Comparison of ENCODE assay signal across 16 cellular contexts in the genomic region with DNA sequence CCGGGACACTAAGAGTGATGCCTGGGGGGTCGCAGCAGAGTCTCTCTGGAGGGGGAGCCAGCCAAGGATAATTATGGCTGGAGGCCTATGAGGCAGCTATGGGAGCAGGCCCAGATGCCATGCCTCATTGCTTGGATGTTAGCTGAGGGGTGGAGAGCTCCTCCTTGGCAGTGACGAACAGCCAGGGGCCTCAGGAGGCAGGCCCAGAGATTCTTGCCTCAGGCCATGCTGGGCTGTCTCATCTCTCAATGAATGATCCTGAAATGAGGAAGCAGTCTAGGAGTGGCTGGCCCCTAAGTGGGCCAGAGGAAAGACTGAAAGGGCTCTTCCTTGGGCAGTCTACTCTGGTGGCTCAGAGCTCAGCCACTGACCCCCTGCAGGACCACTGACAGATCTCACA. TPM values are rescaled to one million over a fixed set of nuclear protein-coding genes. Genes with fewer than 3 reads are reported as not detected.
A peak's percentile ranks its signal among the peaks of the same experiment; 100 is the strongest.
DNase-seq lines count a peak whose midpoint lies in the region; ATAC-seq and TF ChIP-seq lines count a peak whose summit lies in the region.
"Had no signal": no experiment of that assay in that cellular context is flagged by ENCODE, and none has a peak within 500 bp of the region (broad histone marks: within the 10 kb centered on the region; RNA-seq: fewer than 3 reads in every experiment).

No MANE protein-coding gene starts in this region.

- no peaks in the 10 kb centered on the region for H3K79me2 ChIP-seq in mammary epithelial cell (ENCODE audit: insufficient read depth, low read length)

- H3K4me3 ChIP-seq in mammary epithelial cell (replicated peaks in 1 of 3; ENCODE audit: insufficient read depth in 1 of 3, low read depth in 2 of 3, low read length in 3 of 3): no peak overlapping the region
- H3K4me3 ChIP-seq in breast epithelium: no peak overlapping the region
- H3K4me3 ChIP-seq in fibroblast of the aortic adventitia (ENCODE audit: low read depth, low read length): no peak overlapping the region
- H3K4me3 ChIP-seq in upper lobe of right lung: no peak overlapping the region
- H3K4me3 ChIP-seq: GM12878, uterus had no signal

- no peak overlapping the region for H2AFZ ChIP-seq in mammary epithelial cell (ENCODE audit: low read depth, low read length)

- BruUV-seq in mammary epithelial cell (replicated peaks; lab: Mats Ljungman, UMichigan): no TSS peak

- no peak overlapping the region for H3K27ac ChIP-seq in mammary epithelial cell (ENCODE audit: insufficient read depth, low read depth, low read length)
- no peak overlapping the region for H3K27ac ChIP-seq in breast epithelium
- no peak overlapping the region for H3K27ac ChIP-seq in upper lobe of right lung
- H3K27ac ChIP-seq: uterus had no signal

- H3K9me3 ChIP-seq in mammary epithelial cell (replicated peaks; ENCODE audit: insufficient read depth, low read length) (no peaks in the 10 kb centered on the region), breast epithelium (no peaks in the 10 kb centered on the region), upper lobe of right lung (no peaks in the 10 kb centered on the region)
- H3K9me3 ChIP-seq: uterus had no signal

- DNase-seq in mammary epithelial cell: peak; percentile 13
- DNase-seq in breast epithelium (ENCODE audit: low spot score in 2 of 2): no peak
- DNase-seq in RPMI7951 (ENCODE audit: low read depth): peak; percentile 52
- peak; percentile 21 for DNase-seq in fibroblast of the aortic adventitia (ENCODE audit: low read depth)
- peak; percentile 29 for DNase-seq in upper lobe of right lung
- DNase-seq in activated CD4-positive, alpha-beta T cell treated with anti-CD3 and anti-CD28 coated beads for 4 hours: no peak
- no peak for DNase-seq in ureter (ENCODE audit: low spot score)
- DNase-seq: activated CD4-positive, alpha-beta T cell treated with anti-CD3 and anti-CD28 coated beads for 1 hour; activated CD8-positive, alpha-beta memory T cell treated with anti-CD3 and anti-CD28 coated beads, Interleukin-2, amount 50 U/mL, for 4 hours; CD8-positive, alpha-beta T cell; NCI-H2029 treated with DMSO at 0.1 percent for 48 hours; NCI-H526; RPMI8226; uterus had no signal

- H3K36me3 ChIP-seq in mammary epithelial cell (ENCODE audit: insufficient read depth, low read length) (no peaks in the 10 kb centered on the region), breast epithelium (no peaks in the 10 kb centered on the region), upper lobe of right lung (no peaks in the 10 kb centered on the region)
- H3K36me3 ChIP-seq: uterus had no signal

- H3K4me2 ChIP-seq in mammary epithelial cell (ENCODE audit: insufficient read depth, low read depth, low read length): no peak overlapping the region

- H3K4me1 ChIP-seq in mammary epithelial cell (ENCODE audit: insufficient read depth, low read length) (peaks cover 4% of the 10 kb centered on the region), breast epithelium (no peaks in the 10 kb centered on the region), upper lobe of right lung (no peaks in the 10 kb centered on the region)
- H3K4me1 ChIP-seq: uterus had no signal

- H3K27me3 ChIP-seq in mammary epithelial cell (ENCODE audit: insufficient read depth, low read length) (no peaks in the 10 kb centered on the region), breast epithelium (no peaks in the 10 kb centered on the region), upper lobe of right lung (no peaks in the 10 kb centered on the region)
- H3K27me3 ChIP-seq: uterus had no signal

- WGBS in mammary epithelial cell (ENCODE audit: low coverage, missing lambda C conversion rate): 80% methylated on average over 3 of the region's 3 CpGs

- dilution Hi-C loops in mammary epithelial cell (cut with HindIII; ENCODE audit: low sequenced_read_pairs): no loop called here

- in situ Hi-C loops in mammary epithelial cell (cut with MboI; ENCODE audit: low sequenced_read_pairs in 2 of 2): no loop called here

- ATAC-seq in upper lobe of right lung (peak; percentile 45), HG02588 (IDR thresholded peaks at IDR 0.05; ENCODE audit: unreplicated experiment) (no peak)
- ATAC-seq: CD8-positive, alpha-beta T cell; GM12878 had no signal

- TF ChIP-seq CTCF in mammary epithelial cell (conservative IDR thresholded peaks at IDR 0.05 in 1 of 2, IDR thresholded peaks at IDR 0.05 in 1 of 2; ENCODE audit: extremely low read depth in 1 of 2, insufficient read depth in 1 of 2, low read depth in 1 of 2, low read length in 2 of 2) (no peak), breast epithelium (IDR thresholded peaks at IDR 0.05) (no peak), fibroblast of the aortic adventitia (IDR thresholded peaks at IDR 0.05; ENCODE audit: insufficient read depth, low read length) (no peak), upper lobe of right lung (IDR thresholded peaks at IDR 0.05) (no peak)

- CTCF ChIA-PET in mammary epithelial cell (lab: Charles Lee; ENCODE audit: low non-redundant PET): interaction anchor here (0.6 kb wide), 1 partner anchor 110 kb away, joined by 4 read pairs; no protein-coding TSS in a partner anchor

- no peak for TF ChIP-seq POLR2A in breast epithelium (IDR thresholded peaks at IDR 0.05)

- no peak overlapping the region for H3K9ac ChIP-seq in mammary epithelial cell (ENCODE audit: insufficient read depth, low read length)

- intact Hi-C loops in mammary epithelial cell (cut with micrococcal nuclease): no loop called here
- intact Hi-C loops in breast epithelium (cut with DNase I; ENCODE audit: low total_unique reads): no loop called here
- intact Hi-C loops in upper lobe of right lung (cut with DNase I): no loop called here

- H4K20me1 ChIP-seq in mammary epithelial cell (ENCODE audit: insufficient read depth, low read length): no peaks in the 10 kb centered on the region

RNA-seq across cellular contexts. Expression of a gene that starts 21.3 kb away (rescaled TPM):
- total RNA-seq in mammary epithelial cell: 1 to 10 TPM; 4.0 to 5.6 TPM
- polyA plus RNA-seq in mammary epithelial cell: 6.4 TPM
- polyA minus RNA-seq in mammary epithelial cell: 3.9 TPM
- 10 to 100 TPM in 1 of 3 donors, 1 to 10 TPM in 2; 4.5 to 10.7 (median 9.5) TPM for total RNA-seq in breast epithelium
- 20.0 and 22.1 TPM in 2 replicates for total RNA-seq in RPMI7951 (2014; rRNA removed; shearing (Covaris generic))
- total RNA-seq in fibroblast of the aortic adventitia (ENCODE audit: low replicate concordance): 4.5 and 11.0 TPM in 2 replicates
- total RNA-seq in upper lobe of right lung: 6.9 TPM
- total RNA-seq in ureter: 12.7 TPM

RNA-seq across cellular contexts. Expression of a gene that starts 21.4 kb away (rescaled TPM):
- 10 to 100 TPM; 27.2 to 35.9 TPM for total RNA-seq in mammary epithelial cell
- polyA plus RNA-seq in mammary epithelial cell: 38.1 TPM
- polyA minus RNA-seq in mammary epithelial cell: 32.7 TPM
- total RNA-seq in breast epithelium: 10 to 100 TPM; 12.5 to 14.5 (median 14.1) TPM
- 24.6 and 27.1 TPM in 2 replicates for total RNA-seq in RPMI7951 (2014; rRNA removed; shearing (Covaris generic))
- 8.5 and 12.9 TPM in 2 replicates for total RNA-seq in fibroblast of the aortic adventitia (ENCODE audit: low replicate concordance)
- total RNA-seq in upper lobe of right lung: 23.5 TPM
- 27.2 TPM for total RNA-seq in ureter

Comparison
In these comparisons a context has a peak if more than half of its experiments do, and no peak if none do; other contexts are left out.
1. DNase-seq: peak in mammary epithelial cell (single experiment), RPMI7951 (single experiment), fibroblast of the aortic adventitia (single experiment) and upper lobe of right lung (single experiment); none in breast epithelium (0 of 2), activated CD4-positive, alpha-beta T cell treated with anti-CD3 and anti-CD28 coated beads for 4 hours (0 of 2) and ureter (single experiment).